In the genomic region with DNA sequence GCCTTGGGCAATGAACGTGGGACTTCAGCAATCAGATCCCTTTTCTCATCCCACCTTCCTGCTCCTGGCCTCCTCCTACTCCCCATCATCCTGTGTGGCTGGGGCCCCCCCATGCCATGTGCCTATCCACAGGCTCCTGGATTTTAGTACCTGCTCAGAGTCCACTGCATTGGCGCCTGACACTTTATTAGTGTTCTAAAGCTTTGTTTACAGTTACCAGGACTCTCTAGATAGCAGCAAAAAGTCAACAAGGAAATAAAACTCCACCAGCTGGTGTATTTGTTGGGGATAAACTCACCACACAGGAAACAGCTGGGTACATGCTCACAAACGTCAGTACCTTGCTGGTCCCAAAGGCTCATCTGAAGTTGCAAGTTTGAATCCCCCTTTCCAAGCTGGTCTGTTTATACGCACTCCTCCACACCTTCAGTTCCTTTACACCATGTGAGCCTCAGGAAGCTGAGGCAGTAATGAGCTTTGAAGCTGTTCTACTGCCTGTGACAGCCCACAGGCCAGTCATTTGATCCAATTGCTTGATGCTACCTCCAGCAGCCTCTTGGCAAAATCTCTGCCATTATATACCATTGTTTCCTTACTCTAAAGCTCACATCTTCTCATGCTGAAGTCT, we compare ENCODE assay signal across 1 cellular context.
TF ChIP-seq lines count a peak whose summit lies in the region.

No MANE protein-coding gene starts in this region.

TF ChIP-seq in HepG2, 621 proteins besides CTCF, POLR2A, EP300 and RAD21 (continued from another document and continues in another):
- TF ChIP-seq, protein P1, sequence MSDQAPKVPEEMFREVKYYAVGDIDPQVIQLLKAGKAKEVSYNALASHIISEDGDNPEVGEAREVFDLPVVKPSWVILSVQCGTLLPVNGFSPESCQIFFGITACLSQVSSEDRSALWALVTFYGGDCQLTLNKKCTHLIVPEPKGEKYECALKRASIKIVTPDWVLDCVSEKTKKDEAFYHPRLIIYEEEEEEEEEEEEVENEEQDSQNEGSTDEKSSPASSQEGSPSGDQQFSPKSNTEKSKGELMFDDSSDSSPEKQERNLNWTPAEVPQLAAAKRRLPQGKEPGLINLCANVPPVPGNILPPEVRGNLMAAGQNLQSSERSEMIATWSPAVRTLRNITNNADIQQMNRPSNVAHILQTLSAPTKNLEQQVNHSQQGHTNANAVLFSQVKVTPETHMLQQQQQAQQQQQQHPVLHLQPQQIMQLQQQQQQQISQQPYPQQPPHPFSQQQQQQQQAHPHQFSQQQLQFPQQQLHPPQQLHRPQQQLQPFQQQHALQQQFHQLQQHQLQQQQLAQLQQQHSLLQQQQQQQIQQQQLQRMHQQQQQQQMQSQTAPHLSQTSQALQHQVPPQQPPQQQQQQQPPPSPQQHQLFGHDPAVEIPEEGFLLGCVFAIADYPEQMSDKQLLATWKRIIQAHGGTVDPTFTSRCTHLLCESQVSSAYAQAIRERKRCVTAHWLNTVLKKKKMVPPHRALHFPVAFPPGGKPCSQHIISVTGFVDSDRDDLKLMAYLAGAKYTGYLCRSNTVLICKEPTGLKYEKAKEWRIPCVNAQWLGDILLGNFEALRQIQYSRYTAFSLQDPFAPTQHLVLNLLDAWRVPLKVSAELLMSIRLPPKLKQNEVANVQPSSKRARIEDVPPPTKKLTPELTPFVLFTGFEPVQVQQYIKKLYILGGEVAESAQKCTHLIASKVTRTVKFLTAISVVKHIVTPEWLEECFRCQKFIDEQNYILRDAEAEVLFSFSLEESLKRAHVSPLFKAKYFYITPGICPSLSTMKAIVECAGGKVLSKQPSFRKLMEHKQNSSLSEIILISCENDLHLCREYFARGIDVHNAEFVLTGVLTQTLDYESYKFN (CRISPR knock-in tag; conservative IDR thresholded peaks at IDR 0.05) = peak; percentile 36
- TF ChIP-seq, protein P2, sequence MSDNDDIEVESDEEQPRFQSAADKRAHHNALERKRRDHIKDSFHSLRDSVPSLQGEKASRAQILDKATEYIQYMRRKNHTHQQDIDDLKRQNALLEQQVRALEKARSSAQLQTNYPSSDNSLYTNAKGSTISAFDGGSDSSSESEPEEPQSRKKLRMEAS (IDR thresholded peaks at IDR 0.05) = 0 out of 2 replicates have a peak, but pooled peaks have one; percentile 16
- TF ChIP-seq CBFB (CRISPR knock-in tag; IDR thresholded peaks at IDR 0.05) (no peak), BRD4 (CRISPR knock-in tag; IDR thresholded peaks at IDR 0.05) (no peak), NPAS2 (CRISPR knock-in tag; IDR thresholded peaks at IDR 0.05; ENCODE audit: borderline replicate concordance) (no peak), PAX8 (CRISPR knock-in tag; IDR thresholded peaks at IDR 0.05; ENCODE audit: borderline replicate concordance) (no peak), REL (CRISPR knock-in tag; conservative IDR thresholded peaks at IDR 0.05) (no peak), JUN (CRISPR knock-in tag; IDR thresholded peaks at IDR 0.05) (no peak), ZNF230 (CRISPR knock-in tag; IDR thresholded peaks at IDR 0.05) (no peak), NR2F6 (IDR thresholded peaks at IDR 0.05) (no peak), NR2F6 (CRISPR knock-in tag; IDR thresholded peaks at IDR 0.05) (no peak), HNF4A (CRISPR knock-in tag; IDR thresholded peaks at IDR 0.05) (peak; percentile 6; the same call in 1 of the 2 replicates), ZNF33B (CRISPR knock-in tag; IDR thresholded peaks at IDR 0.05) (no peak), ZFP41 (CRISPR knock-in tag; IDR thresholded peaks at IDR 0.05; ENCODE audit: borderline replicate concordance) (no peak), BCL6 (CRISPR knock-in tag; IDR thresholded peaks at IDR 0.05) (no peak), ZNF607 (CRISPR knock-in tag; IDR thresholded peaks at IDR 0.05; ENCODE audit: borderline replicate concordance) (no peak), SIN3A (IDR thresholded peaks at IDR 0.05; ENCODE audit: borderline replicate concordance, low read depth, low read length) (no peak), ZEB1 (IDR thresholded peaks at IDR 0.05; ENCODE audit: insufficient replicate concordance, low read depth) (no peak), HDAC6 (IDR thresholded peaks at IDR 0.05; ENCODE audit: low read depth, low read length) (no peak), RELA (CRISPR knock-in tag; IDR thresholded peaks at IDR 0.05) (no peak)
- TF ChIP-seq, protein P3, sequence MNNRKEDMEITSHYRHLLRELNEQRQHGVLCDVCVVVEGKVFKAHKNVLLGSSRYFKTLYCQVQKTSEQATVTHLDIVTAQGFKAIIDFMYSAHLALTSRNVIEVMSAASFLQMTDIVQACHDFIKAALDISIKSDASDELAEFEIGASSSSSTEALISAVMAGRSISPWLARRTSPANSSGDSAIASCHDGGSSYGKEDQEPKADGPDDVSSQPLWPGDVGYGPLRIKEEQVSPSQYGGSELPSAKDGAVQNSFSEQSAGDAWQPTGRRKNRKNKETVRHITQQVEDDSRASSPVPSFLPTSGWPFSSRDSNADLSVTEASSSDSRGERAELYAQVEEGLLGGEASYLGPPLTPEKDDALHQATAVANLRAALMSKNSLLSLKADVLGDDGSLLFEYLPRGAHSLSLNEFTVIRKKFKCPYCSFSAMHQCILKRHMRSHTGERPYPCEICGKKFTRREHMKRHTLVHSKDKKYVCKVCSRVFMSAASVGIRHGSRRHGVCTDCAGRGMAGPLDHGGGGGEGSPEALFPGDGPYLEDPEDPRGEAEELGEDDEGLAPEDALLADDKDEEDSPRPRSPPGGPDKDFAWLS (CRISPR knock-in tag; IDR thresholded peaks at IDR 0.05; ENCODE audit: borderline replicate concordance) = no peak
- TF ChIP-seq, protein P4, sequence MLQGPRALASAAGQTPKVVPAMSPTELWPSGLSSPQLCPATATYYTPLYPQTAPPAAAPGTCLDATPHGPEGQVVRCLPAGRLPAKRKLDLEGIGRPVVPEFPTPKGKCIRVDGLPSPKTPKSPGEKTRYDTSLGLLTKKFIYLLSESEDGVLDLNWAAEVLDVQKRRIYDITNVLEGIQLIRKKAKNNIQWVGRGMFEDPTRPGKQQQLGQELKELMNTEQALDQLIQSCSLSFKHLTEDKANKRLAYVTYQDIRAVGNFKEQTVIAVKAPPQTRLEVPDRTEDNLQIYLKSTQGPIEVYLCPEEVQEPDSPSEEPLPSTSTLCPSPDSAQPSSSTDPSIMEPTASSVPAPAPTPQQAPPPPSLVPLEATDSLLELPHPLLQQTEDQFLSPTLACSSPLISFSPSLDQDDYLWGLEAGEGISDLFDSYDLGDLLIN (CRISPR knock-in tag; IDR thresholded peaks at IDR 0.05; ENCODE audit: borderline replicate concordance) = no peak
- TF ChIP-seq, protein P5, sequence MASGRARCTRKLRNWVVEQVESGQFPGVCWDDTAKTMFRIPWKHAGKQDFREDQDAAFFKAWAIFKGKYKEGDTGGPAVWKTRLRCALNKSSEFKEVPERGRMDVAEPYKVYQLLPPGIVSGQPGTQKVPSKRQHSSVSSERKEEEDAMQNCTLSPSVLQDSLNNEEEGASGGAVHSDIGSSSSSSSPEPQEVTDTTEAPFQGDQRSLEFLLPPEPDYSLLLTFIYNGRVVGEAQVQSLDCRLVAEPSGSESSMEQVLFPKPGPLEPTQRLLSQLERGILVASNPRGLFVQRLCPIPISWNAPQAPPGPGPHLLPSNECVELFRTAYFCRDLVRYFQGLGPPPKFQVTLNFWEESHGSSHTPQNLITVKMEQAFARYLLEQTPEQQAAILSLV (CRISPR knock-in tag; IDR thresholded peaks at IDR 0.05; ENCODE audit: borderline replicate concordance) = no peak
- TF ChIP-seq, protein P6, sequence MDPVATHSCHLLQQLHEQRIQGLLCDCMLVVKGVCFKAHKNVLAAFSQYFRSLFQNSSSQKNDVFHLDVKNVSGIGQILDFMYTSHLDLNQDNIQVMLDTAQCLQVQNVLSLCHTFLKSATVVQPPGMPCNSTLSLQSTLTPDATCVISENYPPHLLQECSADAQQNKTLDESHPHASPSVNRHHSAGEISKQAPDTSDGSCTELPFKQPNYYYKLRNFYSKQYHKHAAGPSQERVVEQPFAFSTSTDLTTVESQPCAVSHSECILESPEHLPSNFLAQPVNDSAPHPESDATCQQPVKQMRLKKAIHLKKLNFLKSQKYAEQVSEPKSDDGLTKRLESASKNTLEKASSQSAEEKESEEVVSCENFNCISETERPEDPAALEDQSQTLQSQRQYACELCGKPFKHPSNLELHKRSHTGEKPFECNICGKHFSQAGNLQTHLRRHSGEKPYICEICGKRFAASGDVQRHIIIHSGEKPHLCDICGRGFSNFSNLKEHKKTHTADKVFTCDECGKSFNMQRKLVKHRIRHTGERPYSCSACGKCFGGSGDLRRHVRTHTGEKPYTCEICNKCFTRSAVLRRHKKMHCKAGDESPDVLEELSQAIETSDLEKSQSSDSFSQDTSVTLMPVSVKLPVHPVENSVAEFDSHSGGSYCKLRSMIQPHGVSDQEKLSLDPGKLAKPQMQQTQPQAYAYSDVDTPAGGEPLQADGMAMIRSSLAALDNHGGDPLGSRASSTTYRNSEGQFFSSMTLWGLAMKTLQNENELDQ (CRISPR knock-in tag; IDR thresholded peaks at IDR 0.05; ENCODE audit: borderline replicate concordance) = no peak
- TF ChIP-seq, protein P7, sequence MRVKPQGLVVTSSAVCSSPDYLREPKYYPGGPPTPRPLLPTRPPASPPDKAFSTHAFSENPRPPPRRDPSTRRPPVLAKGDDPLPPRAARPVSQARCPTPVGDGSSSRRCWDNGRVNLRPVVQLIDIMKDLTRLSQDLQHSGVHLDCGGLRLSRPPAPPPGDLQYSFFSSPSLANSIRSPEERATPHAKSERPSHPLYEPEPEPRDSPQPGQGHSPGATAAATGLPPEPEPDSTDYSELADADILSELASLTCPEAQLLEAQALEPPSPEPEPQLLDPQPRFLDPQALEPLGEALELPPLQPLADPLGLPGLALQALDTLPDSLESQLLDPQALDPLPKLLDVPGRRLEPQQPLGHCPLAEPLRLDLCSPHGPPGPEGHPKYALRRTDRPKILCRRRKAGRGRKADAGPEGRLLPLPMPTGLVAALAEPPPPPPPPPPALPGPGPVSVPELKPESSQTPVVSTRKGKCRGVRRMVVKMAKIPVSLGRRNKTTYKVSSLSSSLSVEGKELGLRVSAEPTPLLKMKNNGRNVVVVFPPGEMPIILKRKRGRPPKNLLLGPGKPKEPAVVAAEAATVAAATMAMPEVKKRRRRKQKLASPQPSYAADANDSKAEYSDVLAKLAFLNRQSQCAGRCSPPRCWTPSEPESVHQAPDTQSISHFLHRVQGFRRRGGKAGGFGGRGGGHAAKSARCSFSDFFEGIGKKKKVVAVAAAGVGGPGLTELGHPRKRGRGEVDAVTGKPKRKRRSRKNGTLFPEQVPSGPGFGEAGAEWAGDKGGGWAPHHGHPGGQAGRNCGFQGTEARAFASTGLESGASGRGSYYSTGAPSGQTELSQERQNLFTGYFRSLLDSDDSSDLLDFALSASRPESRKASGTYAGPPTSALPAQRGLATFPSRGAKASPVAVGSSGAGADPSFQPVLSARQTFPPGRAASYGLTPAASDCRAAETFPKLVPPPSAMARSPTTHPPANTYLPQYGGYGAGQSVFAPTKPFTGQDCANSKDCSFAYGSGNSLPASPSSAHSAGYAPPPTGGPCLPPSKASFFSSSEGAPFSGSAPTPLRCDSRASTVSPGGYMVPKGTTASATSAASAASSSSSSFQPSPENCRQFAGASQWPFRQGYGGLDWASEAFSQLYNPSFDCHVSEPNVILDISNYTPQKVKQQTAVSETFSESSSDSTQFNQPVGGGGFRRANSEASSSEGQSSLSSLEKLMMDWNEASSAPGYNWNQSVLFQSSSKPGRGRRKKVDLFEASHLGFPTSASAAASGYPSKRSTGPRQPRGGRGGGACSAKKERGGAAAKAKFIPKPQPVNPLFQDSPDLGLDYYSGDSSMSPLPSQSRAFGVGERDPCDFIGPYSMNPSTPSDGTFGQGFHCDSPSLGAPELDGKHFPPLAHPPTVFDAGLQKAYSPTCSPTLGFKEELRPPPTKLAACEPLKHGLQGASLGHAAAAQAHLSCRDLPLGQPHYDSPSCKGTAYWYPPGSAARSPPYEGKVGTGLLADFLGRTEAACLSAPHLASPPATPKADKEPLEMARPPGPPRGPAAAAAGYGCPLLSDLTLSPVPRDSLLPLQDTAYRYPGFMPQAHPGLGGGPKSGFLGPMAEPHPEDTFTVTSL (CRISPR knock-in tag; IDR thresholded peaks at IDR 0.05; ENCODE audit: borderline replicate concordance) = peak; percentile 26; the same call in 1 of the 2 replicates
- TF ChIP-seq, protein P8, sequence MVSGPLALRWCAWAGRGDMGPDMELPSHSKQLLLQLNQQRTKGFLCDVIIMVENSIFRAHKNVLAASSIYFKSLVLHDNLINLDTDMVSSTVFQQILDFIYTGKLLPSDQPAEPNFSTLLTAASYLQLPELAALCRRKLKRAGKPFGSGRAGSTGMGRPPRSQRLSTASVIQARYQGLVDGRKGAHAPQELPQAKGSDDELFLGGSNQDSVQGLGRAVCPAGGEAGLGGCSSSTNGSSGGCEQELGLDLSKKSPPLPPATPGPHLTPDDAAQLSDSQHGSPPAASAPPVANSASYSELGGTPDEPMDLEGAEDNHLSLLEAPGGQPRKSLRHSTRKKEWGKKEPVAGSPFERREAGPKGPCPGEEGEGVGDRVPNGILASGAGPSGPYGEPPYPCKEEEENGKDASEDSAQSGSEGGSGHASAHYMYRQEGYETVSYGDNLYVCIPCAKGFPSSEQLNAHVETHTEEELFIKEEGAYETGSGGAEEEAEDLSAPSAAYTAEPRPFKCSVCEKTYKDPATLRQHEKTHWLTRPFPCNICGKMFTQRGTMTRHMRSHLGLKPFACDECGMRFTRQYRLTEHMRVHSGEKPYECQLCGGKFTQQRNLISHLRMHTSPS (CRISPR knock-in tag; IDR thresholded peaks at IDR 0.05; ENCODE audit: low read depth) = no peak
- TF ChIP-seq, protein P9, sequence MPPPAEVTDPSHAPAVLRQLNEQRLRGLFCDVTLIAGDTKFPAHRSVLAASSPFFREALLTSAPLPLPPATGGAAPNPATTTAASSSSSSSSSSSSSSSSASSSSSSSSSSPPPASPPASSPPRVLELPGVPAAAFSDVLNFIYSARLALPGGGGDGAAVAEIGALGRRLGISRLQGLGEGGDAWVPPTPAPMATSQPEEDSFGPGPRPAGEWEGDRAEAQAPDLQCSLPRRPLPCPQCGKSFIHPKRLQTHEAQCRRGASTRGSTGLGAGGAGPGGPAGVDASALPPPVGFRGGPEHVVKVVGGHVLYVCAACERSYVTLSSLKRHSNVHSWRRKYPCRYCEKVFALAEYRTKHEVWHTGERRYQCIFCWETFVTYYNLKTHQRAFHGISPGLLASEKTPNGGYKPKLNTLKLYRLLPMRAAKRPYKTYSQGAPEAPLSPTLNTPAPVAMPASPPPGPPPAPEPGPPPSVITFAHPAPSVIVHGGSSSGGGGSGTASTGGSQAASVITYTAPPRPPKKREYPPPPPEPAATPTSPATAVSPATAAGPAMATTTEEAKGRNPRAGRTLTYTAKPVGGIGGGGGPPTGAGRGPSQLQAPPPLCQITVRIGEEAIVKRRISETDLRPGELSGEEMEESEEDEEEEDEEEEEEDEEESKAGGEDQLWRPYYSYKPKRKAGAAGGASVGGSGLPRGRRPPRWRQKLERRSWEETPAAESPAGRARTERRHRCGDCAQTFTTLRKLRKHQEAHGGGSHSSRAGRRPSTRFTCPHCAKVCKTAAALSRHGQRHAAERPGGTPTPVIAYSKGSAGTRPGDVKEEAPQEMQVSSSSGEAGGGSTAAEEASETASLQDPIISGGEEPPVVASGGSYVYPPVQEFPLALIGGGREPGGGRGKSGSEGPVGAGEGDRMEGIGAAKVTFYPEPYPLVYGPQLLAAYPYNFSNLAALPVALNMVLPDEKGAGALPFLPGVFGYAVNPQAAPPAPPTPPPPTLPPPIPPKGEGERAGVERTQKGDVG (CRISPR knock-in tag; IDR thresholded peaks at IDR 0.05; ENCODE audit: borderline replicate concordance) = no peak
